35 cellular contexts compared by ENCODE assay signal in genomic region chr2:86679036-86679435, GRCh38.
"Had no signal": no experiment of that assay in that cellular context is flagged by ENCODE, and none has a peak within 500 bp of the region (broad histone marks: within the 10 kb centered on the region; RNA-seq: fewer than 3 reads in every experiment).

No MANE protein-coding gene starts in this region.

- H3K27me3 ChIP-seq: MG63 had no signal

- H3K27ac ChIP-seq: KMS-11 had no signal

- DNase-seq: Karpas-422, Kasumi-1, MG63, MM.1S, MV-4-11, NCI-H1048, NCI-H1092, NCI-H1092 treated with DMSO at 0.1 percent for 48 hours, NCI-H1105, NCI-H1105 treated with DMSO at 0.1 percent for 48 hours, NCI-H1417, NCI-H1417 treated with DMSO at 0.1 percent for 48 hours, NCI-H1436, NCI-H1436 treated with DMSO at 0.1 percent for 48 hours, NCI-H146, NCI-H1694, NCI-H1694 treated with DMSO at 0.1 percent for 48 hours, NCI-H187, NCI-H187 treated with DMSO at 0.1 percent for 48 hours, NCI-H1930, NCI-H2029, NCI-H2029 treated with DMSO at 0.1 percent for 48 hours, NCI-H2081, NCI-H2081 treated with DMSO at 0.1 percent for 48 hours, NCI-H2107, NCI-H2171, NCI-H2171 treated with DMSO at 0.1 percent for 48 hours, NCI-H2227 treated with DMSO at 0.1 percent for 48 hours, NCI-H226, NCI-H345, NCI-H446, NCI-H446 treated with DMSO at 0.1 percent for 48 hours, NCI-H510A, NCI-H510A treated with DMSO at 0.1 percent for 48 hours had no signal

- H3K36me3 ChIP-seq: MG63 had no signal

- H3K4me3 ChIP-seq: MG63 had no signal

- H3K9me3 ChIP-seq: MG63 had no signal
